1 cellular context compared by ENCODE assay signal in the genomic region with DNA sequence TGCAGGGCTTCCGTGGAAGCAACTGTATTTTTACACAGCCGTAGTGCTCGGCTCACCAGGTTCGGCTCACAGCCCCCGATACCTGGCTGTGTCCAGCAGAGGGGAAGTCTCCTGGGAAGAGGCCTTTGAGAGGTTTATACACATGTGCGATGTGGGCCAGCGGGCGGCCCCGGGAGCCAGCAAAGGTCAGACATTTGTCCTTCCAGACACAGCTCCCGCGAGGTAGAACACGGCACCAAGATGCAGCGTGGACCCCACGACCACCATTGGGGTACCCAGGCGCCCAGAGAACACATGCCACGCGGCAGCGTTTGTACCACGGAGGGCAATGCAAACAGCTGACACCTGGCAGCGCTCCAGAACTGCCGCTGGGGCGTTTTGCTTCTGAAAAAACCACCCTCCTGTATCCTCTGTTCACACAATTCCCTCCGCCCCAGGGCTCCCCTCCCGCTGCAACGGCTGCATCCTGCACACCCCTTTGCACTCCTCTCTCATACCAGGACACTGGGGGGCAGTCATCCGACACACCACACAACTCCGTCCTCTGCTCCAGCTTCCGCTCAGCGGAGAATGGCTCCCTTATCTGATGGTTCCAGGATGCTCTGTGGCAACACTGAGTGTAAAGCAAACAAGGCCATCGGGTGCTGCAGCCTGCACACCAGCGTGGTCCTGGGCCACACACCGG.
TF ChIP-seq lines count a peak whose summit lies in the region.

No MANE protein-coding gene starts in this region.

TF ChIP-seq in K562, 482 proteins besides CTCF, POLR2A, EP300 and RAD21 (continued from another document and continues in another):
- TF ChIP-seq, protein P1, sequence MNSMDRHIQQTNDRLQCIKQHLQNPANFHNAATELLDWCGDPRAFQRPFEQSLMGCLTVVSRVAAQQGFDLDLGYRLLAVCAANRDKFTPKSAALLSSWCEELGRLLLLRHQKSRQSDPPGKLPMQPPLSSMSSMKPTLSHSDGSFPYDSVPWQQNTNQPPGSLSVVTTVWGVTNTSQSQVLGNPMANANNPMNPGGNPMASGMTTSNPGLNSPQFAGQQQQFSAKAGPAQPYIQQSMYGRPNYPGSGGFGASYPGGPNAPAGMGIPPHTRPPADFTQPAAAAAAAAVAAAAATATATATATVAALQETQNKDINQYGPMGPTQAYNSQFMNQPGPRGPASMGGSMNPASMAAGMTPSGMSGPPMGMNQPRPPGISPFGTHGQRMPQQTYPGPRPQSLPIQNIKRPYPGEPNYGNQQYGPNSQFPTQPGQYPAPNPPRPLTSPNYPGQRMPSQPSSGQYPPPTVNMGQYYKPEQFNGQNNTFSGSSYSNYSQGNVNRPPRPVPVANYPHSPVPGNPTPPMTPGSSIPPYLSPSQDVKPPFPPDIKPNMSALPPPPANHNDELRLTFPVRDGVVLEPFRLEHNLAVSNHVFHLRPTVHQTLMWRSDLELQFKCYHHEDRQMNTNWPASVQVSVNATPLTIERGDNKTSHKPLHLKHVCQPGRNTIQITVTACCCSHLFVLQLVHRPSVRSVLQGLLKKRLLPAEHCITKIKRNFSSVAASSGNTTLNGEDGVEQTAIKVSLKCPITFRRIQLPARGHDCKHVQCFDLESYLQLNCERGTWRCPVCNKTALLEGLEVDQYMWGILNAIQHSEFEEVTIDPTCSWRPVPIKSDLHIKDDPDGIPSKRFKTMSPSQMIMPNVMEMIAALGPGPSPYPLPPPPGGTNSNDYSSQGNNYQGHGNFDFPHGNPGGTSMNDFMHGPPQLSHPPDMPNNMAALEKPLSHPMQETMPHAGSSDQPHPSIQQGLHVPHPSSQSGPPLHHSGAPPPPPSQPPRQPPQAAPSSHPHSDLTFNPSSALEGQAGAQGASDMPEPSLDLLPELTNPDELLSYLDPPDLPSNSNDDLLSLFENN (IDR thresholded peaks at IDR 0.05; ENCODE audit: low read depth in 2 of 2, low read length in 2 of 2): peak in 1 of 2 experiments; percentile 64; a peak in 1 of 4 replicates
- TF ChIP-seq, protein P2, sequence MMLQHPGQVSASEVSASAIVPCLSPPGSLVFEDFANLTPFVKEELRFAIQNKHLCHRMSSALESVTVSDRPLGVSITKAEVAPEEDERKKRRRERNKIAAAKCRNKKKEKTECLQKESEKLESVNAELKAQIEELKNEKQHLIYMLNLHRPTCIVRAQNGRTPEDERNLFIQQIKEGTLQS (IDR thresholded peaks at IDR 0.05): no peak
- TF ChIP-seq, protein P2 (CRISPR knock-in tag; conservative IDR thresholded peaks at IDR 0.05): no peak
- TF ChIP-seq ARID2 (IDR thresholded peaks at IDR 0.05) (peak; percentile 65; the same call in 1 of the 2 replicates), MTF1 (CRISPR knock-in tag; IDR thresholded peaks at IDR 0.05; ENCODE audit: borderline replicate concordance) (no peak), BRF1 (IDR thresholded peaks at IDR 0.05; ENCODE audit: borderline replicate concordance, extremely low read depth, insufficient read length) (no peak), ZNF717 (CRISPR knock-in tag; IDR thresholded peaks at IDR 0.05) (no peak), FOSL1 (tag; conservative IDR thresholded peaks at IDR 0.05) (no peak), TEAD4 (IDR thresholded peaks at IDR 0.05; ENCODE audit: low read length) (peak; percentile 58), TEAD4 (CRISPR knock-in tag; IDR thresholded peaks at IDR 0.05; ENCODE audit: borderline replicate concordance) (no peak), ZC3H8 (IDR thresholded peaks at IDR 0.05) (no peak), PHB (CRISPR knock-in tag; IDR thresholded peaks at IDR 0.05) (no peak), ARNT (IDR thresholded peaks at IDR 0.05) (no peak), STAT5A (IDR thresholded peaks at IDR 0.05; ENCODE audit: borderline replicate concordance, low read length) (no peak), ATF7 (IDR thresholded peaks at IDR 0.05) (no peak), SNRNP70 (optimal IDR thresholded peaks at IDR 0.05; ENCODE audit: low read depth, low read length) (no peak), BACH1 (tag; IDR thresholded peaks at IDR 0.05) (no peak), SIN3A (IDR thresholded peaks at IDR 0.05; ENCODE audit: borderline replicate concordance in 2 of 2, control insufficient read depth in 1 of 2, low read depth in 2 of 2, low read length in 2 of 2) (no peak), PRMT5 (CRISPR knock-in tag; IDR thresholded peaks at IDR 0.05) (no peak), RAD51 (IDR thresholded peaks at IDR 0.05; ENCODE audit: borderline replicate concordance, low read depth) (no peak), PHB2 (IDR thresholded peaks at IDR 0.05; ENCODE audit: low read depth) (no peak), ZNF316 (IDR thresholded peaks at IDR 0.05) (no peak), MYBL2 (IDR thresholded peaks at IDR 0.05; ENCODE audit: low read depth) (no peak), MYBL2 (CRISPR knock-in tag; IDR thresholded peaks at IDR 0.05; ENCODE audit: borderline replicate concordance) (no peak), ZNF134 (CRISPR knock-in tag; conservative IDR thresholded peaks at IDR 0.05) (no peak), CHD1 (IDR thresholded peaks at IDR 0.05; ENCODE audit: low read length) (no peak), SLC30A9 (CRISPR knock-in tag; IDR thresholded peaks at IDR 0.05) (no peak), PPARD (CRISPR knock-in tag; IDR thresholded peaks at IDR 0.05) (no peak), ZFX (CRISPR knock-in tag; IDR thresholded peaks at IDR 0.05) (no peak), CBX3 (IDR thresholded peaks at IDR 0.05; ENCODE audit: borderline replicate concordance in 1 of 2, low read length in 2 of 2) (no peak), CXXC5 (CRISPR knock-in tag; IDR thresholded peaks at IDR 0.05) (peak; percentile 44), POU5F1 (IDR thresholded peaks at IDR 0.05; ENCODE audit: borderline replicate concordance, low read depth, low read length, partially characterized antibody) (no peak), ZFP1 (CRISPR knock-in tag; IDR thresholded peaks at IDR 0.05) (no peak), MEF2A (IDR thresholded peaks at IDR 0.05; ENCODE audit: control insufficient read depth, low read depth, low read length) (no peak), KDM4B (IDR thresholded peaks at IDR 0.05; ENCODE audit: borderline replicate concordance in 2 of 2, low read depth in 1 of 2) (no peak), ZSCAN29 (IDR thresholded peaks at IDR 0.05) (no peak), ZNF23 (CRISPR knock-in tag; IDR thresholded peaks at IDR 0.05) (no peak), NFE2 (IDR thresholded peaks at IDR 0.05; ENCODE audit: low read depth) (no peak)
- TF ChIP-seq, protein P3, sequence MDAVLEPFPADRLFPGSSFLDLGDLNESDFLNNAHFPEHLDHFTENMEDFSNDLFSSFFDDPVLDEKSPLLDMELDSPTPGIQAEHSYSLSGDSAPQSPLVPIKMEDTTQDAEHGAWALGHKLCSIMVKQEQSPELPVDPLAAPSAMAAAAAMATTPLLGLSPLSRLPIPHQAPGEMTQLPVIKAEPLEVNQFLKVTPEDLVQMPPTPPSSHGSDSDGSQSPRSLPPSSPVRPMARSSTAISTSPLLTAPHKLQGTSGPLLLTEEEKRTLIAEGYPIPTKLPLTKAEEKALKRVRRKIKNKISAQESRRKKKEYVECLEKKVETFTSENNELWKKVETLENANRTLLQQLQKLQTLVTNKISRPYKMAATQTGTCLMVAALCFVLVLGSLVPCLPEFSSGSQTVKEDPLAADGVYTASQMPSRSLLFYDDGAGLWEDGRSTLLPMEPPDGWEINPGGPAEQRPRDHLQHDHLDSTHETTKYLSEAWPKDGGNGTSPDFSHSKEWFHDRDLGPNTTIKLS (IDR thresholded peaks at IDR 0.05; ENCODE audit: borderline replicate concordance, low read depth): no peak
- TF ChIP-seq, protein P4, sequence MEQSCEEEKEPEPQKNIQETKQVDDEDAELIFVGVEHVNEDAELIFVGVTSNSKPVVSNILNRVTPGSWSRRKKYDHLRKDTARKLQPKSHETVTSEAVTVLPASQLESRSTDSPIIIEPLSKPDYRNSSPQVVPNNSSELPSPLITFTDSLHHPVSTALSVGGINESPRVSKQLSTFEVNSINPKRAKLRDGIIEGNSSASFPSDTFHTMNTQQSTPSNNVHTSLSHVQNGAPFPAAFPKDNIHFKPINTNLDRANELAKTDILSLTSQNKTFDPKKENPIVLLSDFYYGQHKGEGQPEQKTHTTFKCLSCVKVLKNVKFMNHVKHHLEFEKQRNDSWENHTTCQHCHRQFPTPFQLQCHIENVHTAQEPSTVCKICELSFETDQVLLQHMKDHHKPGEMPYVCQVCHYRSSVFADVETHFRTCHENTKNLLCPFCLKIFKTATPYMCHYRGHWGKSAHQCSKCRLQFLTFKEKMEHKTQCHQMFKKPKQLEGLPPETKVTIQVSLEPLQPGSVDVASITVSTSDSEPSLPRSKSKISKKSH (CRISPR knock-in tag; IDR thresholded peaks at IDR 0.05): no peak
- TF ChIP-seq, protein P5, sequence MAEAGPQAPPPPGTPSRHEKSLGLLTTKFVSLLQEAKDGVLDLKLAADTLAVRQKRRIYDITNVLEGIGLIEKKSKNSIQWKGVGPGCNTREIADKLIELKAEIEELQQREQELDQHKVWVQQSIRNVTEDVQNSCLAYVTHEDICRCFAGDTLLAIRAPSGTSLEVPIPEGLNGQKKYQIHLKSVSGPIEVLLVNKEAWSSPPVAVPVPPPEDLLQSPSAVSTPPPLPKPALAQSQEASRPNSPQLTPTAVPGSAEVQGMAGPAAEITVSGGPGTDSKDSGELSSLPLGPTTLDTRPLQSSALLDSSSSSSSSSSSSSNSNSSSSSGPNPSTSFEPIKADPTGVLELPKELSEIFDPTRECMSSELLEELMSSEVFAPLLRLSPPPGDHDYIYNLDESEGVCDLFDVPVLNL (CRISPR knock-in tag; IDR thresholded peaks at IDR 0.05; ENCODE audit: low read depth): no peak
- TF ChIP-seq, protein P6, sequence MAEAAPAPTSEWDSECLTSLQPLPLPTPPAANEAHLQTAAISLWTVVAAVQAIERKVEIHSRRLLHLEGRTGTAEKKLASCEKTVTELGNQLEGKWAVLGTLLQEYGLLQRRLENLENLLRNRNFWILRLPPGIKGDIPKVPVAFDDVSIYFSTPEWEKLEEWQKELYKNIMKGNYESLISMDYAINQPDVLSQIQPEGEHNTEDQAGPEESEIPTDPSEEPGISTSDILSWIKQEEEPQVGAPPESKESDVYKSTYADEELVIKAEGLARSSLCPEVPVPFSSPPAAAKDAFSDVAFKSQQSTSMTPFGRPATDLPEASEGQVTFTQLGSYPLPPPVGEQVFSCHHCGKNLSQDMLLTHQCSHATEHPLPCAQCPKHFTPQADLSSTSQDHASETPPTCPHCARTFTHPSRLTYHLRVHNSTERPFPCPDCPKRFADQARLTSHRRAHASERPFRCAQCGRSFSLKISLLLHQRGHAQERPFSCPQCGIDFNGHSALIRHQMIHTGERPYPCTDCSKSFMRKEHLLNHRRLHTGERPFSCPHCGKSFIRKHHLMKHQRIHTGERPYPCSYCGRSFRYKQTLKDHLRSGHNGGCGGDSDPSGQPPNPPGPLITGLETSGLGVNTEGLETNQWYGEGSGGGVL (CRISPR knock-in tag; IDR thresholded peaks at IDR 0.05): no peak
- TF ChIP-seq, protein P7, sequence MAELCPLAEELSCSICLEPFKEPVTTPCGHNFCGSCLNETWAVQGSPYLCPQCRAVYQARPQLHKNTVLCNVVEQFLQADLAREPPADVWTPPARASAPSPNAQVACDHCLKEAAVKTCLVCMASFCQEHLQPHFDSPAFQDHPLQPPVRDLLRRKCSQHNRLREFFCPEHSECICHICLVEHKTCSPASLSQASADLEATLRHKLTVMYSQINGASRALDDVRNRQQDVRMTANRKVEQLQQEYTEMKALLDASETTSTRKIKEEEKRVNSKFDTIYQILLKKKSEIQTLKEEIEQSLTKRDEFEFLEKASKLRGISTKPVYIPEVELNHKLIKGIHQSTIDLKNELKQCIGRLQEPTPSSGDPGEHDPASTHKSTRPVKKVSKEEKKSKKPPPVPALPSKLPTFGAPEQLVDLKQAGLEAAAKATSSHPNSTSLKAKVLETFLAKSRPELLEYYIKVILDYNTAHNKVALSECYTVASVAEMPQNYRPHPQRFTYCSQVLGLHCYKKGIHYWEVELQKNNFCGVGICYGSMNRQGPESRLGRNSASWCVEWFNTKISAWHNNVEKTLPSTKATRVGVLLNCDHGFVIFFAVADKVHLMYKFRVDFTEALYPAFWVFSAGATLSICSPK (IDR thresholded peaks at IDR 0.05; ENCODE audit: borderline replicate concordance): no peak
- TF ChIP-seq, protein P8, sequence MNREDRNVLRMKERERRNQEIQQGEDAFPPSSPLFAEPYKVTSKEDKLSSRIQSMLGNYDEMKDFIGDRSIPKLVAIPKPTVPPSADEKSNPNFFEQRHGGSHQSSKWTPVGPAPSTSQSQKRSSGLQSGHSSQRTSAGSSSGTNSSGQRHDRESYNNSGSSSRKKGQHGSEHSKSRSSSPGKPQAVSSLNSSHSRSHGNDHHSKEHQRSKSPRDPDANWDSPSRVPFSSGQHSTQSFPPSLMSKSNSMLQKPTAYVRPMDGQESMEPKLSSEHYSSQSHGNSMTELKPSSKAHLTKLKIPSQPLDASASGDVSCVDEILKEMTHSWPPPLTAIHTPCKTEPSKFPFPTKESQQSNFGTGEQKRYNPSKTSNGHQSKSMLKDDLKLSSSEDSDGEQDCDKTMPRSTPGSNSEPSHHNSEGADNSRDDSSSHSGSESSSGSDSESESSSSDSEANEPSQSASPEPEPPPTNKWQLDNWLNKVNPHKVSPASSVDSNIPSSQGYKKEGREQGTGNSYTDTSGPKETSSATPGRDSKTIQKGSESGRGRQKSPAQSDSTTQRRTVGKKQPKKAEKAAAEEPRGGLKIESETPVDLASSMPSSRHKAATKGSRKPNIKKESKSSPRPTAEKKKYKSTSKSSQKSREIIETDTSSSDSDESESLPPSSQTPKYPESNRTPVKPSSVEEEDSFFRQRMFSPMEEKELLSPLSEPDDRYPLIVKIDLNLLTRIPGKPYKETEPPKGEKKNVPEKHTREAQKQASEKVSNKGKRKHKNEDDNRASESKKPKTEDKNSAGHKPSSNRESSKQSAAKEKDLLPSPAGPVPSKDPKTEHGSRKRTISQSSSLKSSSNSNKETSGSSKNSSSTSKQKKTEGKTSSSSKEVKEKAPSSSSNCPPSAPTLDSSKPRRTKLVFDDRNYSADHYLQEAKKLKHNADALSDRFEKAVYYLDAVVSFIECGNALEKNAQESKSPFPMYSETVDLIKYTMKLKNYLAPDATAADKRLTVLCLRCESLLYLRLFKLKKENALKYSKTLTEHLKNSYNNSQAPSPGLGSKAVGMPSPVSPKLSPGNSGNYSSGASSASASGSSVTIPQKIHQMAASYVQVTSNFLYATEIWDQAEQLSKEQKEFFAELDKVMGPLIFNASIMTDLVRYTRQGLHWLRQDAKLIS (CRISPR knock-in tag; IDR thresholded peaks at IDR 0.05): no peak
- TF ChIP-seq, protein P9, sequence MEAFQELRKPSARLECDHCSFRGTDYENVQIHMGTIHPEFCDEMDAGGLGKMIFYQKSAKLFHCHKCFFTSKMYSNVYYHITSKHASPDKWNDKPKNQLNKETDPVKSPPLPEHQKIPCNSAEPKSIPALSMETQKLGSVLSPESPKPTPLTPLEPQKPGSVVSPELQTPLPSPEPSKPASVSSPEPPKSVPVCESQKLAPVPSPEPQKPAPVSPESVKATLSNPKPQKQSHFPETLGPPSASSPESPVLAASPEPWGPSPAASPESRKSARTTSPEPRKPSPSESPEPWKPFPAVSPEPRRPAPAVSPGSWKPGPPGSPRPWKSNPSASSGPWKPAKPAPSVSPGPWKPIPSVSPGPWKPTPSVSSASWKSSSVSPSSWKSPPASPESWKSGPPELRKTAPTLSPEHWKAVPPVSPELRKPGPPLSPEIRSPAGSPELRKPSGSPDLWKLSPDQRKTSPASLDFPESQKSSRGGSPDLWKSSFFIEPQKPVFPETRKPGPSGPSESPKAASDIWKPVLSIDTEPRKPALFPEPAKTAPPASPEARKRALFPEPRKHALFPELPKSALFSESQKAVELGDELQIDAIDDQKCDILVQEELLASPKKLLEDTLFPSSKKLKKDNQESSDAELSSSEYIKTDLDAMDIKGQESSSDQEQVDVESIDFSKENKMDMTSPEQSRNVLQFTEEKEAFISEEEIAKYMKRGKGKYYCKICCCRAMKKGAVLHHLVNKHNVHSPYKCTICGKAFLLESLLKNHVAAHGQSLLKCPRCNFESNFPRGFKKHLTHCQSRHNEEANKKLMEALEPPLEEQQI (IDR thresholded peaks at IDR 0.05): no peak
